In the genomic region with DNA sequence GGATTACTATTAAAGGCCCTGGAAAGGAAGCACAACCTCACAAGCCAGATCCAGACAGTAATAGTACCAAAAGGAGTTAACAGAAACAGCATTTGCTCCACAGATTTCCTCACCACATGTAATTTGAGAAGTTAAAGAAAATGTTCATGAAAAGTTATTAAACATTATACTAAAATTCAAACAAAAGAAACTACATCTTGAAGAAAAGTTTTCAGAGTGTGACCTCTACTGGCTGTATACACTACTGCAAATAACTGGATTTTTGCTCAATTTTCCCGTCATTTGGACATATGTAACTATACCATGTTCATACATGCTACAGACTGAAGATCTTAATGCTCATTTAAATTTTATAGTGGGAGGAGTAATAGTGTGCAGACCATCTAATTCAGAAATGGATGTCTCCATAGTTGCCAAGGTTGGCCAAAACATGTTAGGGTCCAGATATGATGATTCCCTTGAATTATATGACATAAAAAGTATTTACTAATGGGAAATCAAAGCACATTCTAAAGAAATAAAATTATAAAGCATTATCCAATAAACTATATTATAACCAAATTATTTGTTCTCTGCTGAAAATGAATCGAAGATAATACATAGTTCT, we compare ENCODE assay signal across 8 cellular contexts. TPM values are rescaled to one million over a fixed set of nuclear protein-coding genes. Genes with fewer than 3 reads are reported as not detected.
DNase-seq lines count a peak whose midpoint lies in the region; ATAC-seq and TF ChIP-seq lines count a peak whose summit lies in the region.

No MANE protein-coding gene starts in this region.

- no peak overlapping the region for H3K4me3 ChIP-seq in fibroblast of the aortic adventitia (ENCODE audit: low read depth, low read length)

- H3K4me1 Mint-ChIP-seq in type B pancreatic cell (ENCODE audit: unreplicated experiment) = peaks cover 15% of the 10 kb centered on the region
- H3K4me1 Mint-ChIP-seq in activated T-cell treated with anti-CD3 and anti-CD28 coated beads, Interleukin-2, amount 50 U/mL, for 4 hours (ENCODE audit: low read depth) = peaks cover 25% of the 10 kb centered on the region

- ATAC-seq in GM18511 (IDR thresholded peaks at IDR 0.05; ENCODE audit: unreplicated experiment) = peak; percentile 50
- ATAC-seq in HG03571 (IDR thresholded peaks at IDR 0.05; ENCODE audit: unreplicated experiment) = no peak
- ATAC-seq in activated T-cell treated with anti-CD3 and anti-CD28 coated beads, Interleukin-2, amount 50 U/mL, for 4 hours = no peak

- DNase-seq in AG09319 (ENCODE audit: extremely low read depth, low read depth) (no peak), RPMI7951 (ENCODE audit: low read depth) (peak; percentile 16), fibroblast of the aortic adventitia (ENCODE audit: low read depth) (peak; percentile 74), type B pancreatic cell (ENCODE audit: extremely low spot score, unreplicated experiment) (no peak)
- DNase-seq in activated T-cell treated with anti-CD3 and anti-CD28 coated beads, Interleukin-2, amount 50 U/mL, for 4 hours = no peak
- DNase-seq in activated CD4-positive, alpha-beta T cell treated with anti-CD3 and anti-CD28 coated beads for 48 hours = no peak

- H3K27me3 Mint-ChIP-seq in type B pancreatic cell = no peaks in the 10 kb centered on the region
- H3K27me3 Mint-ChIP-seq in activated T-cell treated with anti-CD3 and anti-CD28 coated beads, Interleukin-2, amount 50 U/mL, for 4 hours (ENCODE audit: low read depth) = no peaks in the 10 kb centered on the region

- H3K9me3 Mint-ChIP-seq in type B pancreatic cell = no peaks in the 10 kb centered on the region
- no peaks in the 10 kb centered on the region for H3K9me3 Mint-ChIP-seq in activated T-cell treated with anti-CD3 and anti-CD28 coated beads, Interleukin-2, amount 50 U/mL, for 4 hours

- H3K27ac Mint-ChIP-seq in type B pancreatic cell = no peak overlapping the region

- H3K4me3 Mint-ChIP-seq in type B pancreatic cell = peak overlapping the region; percentile 1
- H3K4me3 Mint-ChIP-seq in activated T-cell treated with anti-CD3 and anti-CD28 coated beads, Interleukin-2, amount 50 U/mL, for 4 hours = no peak overlapping the region

- peaks cover 8% of the 10 kb centered on the region for H3K36me3 Mint-ChIP-seq in type B pancreatic cell
- peaks cover 27% of the 10 kb centered on the region for H3K36me3 Mint-ChIP-seq in activated T-cell treated with anti-CD3 and anti-CD28 coated beads, Interleukin-2, amount 50 U/mL, for 4 hours (ENCODE audit: insufficient read depth)

- TF ChIP-seq CTCF in AG09319 (IDR thresholded peaks at IDR 0.05; ENCODE audit: low read depth, low read length) (peak; percentile 68), fibroblast of the aortic adventitia (IDR thresholded peaks at IDR 0.05; ENCODE audit: insufficient read depth, low read length) (peak; percentile 71), type B pancreatic cell (conservative IDR thresholded peaks at IDR 0.05) (peak; percentile 81)

RNA-seq across cellular contexts. Expression of gene KRR1, which starts 5.6 kb away (rescaled TPM):
- 48.3 and 48.7 TPM in 2 replicates for total RNA-seq in RPMI7951 (2014; rRNA removed; shearing (Covaris generic))
- 27.0 and 71.4 TPM in 2 replicates for total RNA-seq in fibroblast of the aortic adventitia (ENCODE audit: low replicate concordance)
- total RNA-seq in type B pancreatic cell (ENCODE audit: low replicate concordance) = 66.9 and 87.8 TPM in 2 replicates
- 100 to 1,000 TPM; 149 to 157 (median 152) TPM for total RNA-seq in activated T-cell treated with anti-CD3 and anti-CD28 coated beads, Interleukin-2, amount 50 U/mL, for 4 hours

RNA-seq across cellular contexts. Expression of gene GLIPR1, which starts 25.3 kb away (rescaled TPM):
- 36.8 and 46.3 TPM in 2 replicates for total RNA-seq in RPMI7951 (2014; rRNA removed; shearing (Covaris generic))
- 5.2 and 167 TPM in 2 replicates for total RNA-seq in fibroblast of the aortic adventitia (ENCODE audit: low replicate concordance)
- 0.45 and 4.3 TPM in 2 replicates for total RNA-seq in type B pancreatic cell (ENCODE audit: low replicate concordance)
- 1 to 10 TPM; 5.7 to 7.9 (median 6.1) TPM for total RNA-seq in activated T-cell treated with anti-CD3 and anti-CD28 coated beads, Interleukin-2, amount 50 U/mL, for 4 hours

Comparison
In these comparisons a context has a peak if more than half of its experiments do, and no peak if none do; other contexts are left out.
1. DNase-seq: peak in RPMI7951 (single experiment) and fibroblast of the aortic adventitia (single experiment); none in AG09319 (single experiment), type B pancreatic cell (single experiment), activated T-cell treated with anti-CD3 and anti-CD28 coated beads, Interleukin-2, amount 50 U/mL, for 4 hours (single experiment) and activated CD4-positive, alpha-beta T cell treated with anti-CD3 and anti-CD28 coated beads for 48 hours (single experiment).
2. Peak in every context shown above with its lines, with median percentiles within 50 percentile points of each other: CTCF ChIP-seq.